8 cellular contexts compared by ENCODE assay signal in genomic region chrX:107716816-107717700, GRCh38. TPM values are rescaled to one million over a fixed set of nuclear protein-coding genes. Genes with fewer than 3 reads are reported as not detected.
DNase-seq lines count a peak whose midpoint lies in the region; ATAC-seq, FAIRE-seq and TF ChIP-seq lines count a peak whose summit lies in the region.

No MANE protein-coding gene starts in this region.

- peak overlapping the region; percentile 70 for H3K4me3 ChIP-seq in GM12864 (ENCODE audit: low read depth, low read length)
- H3K4me3 ChIP-seq in cardiac fibroblast (replicated peaks in 1 of 2; ENCODE audit: low read depth in 2 of 2, low read length in 2 of 2), result peak overlapping the region; percentile 67 to 77

- CTCF ChIA-PET in activated B cell treated with CpG ODN at 0.5 μM for 24 hours (lab: Charles Lee), result interaction anchor here (0.7 to 7.3 kb wide), 8 partner anchors 7 to 89 kb away, joined by 3 to 128 read pairs (median 16); partner anchors contain the start of genes NCBP2L, PRPS1 and TSC22D3

- no peaks in the 10 kb centered on the region for H3K27me3 Mint-ChIP-seq in activated B cell treated with CpG ODN at 0.5 μM for 24 hours

- DNase-seq in GM12864 (ENCODE audit: low read depth) (peak; percentile 76), H54 (ENCODE audit: insufficient read length, low spot score) (peak; percentile 42), M059J (ENCODE audit: low read depth) (peak; percentile 88), activated B cell treated with CpG ODN at 0.5 μM for 24 hours (peak; percentile 73), cardiac fibroblast (ENCODE audit: low read depth in 2 of 2) (peak; percentile 93 to 94), islet precursor cell (peak; percentile 92), NCI-H1048 (lab: John Stamatoyannopoulos, UW) (no peak)
- DNase-seq in stimulated activated CD4-positive, alpha-beta T cell treated with anti-CD3 and anti-CD28 coated beads, Interleukin-12 subunit alpha, Interleukin-12 subunit beta, amount 100 ng/mL, for 48 hours (ENCODE audit: low read depth in 2 of 3, low spot score in 1 of 3), result peak; percentile 63 to 73 (median 73)

- POLR2A ChIA-PET in activated B cell treated with CpG ODN at 0.5 μM for 24 hours (lab: Charles Lee), result interaction anchor here (0.6 to 12.9 kb wide), 18 partner anchors 9 to 354 kb away, joined by 3 to 440 read pairs (median 6); partner anchors contain the start of genes NCBP2L, PRPS1 and TSC22D3

- peaks cover 81% of the 10 kb centered on the region for H3K4me1 Mint-ChIP-seq in activated B cell treated with CpG ODN at 0.5 μM for 24 hours

- peak overlapping the region; percentile 99 for H3K27ac Mint-ChIP-seq in activated B cell treated with CpG ODN at 0.5 μM for 24 hours

- ATAC-seq in activated B cell treated with CpG ODN at 0.5 μM for 24 hours (ENCODE audit: low read depth), result peak; percentile 56

- intact Hi-C loops in activated B cell treated with CpG ODN at 0.5 μM for 24 hours (cut with micrococcal nuclease), result loop anchor here (1.0 kb wide), 1 partner anchor 44 kb away; no protein-coding TSS in a partner anchor

- H3K4me3 Mint-ChIP-seq in activated B cell treated with CpG ODN at 0.5 μM for 24 hours, result peak overlapping the region; percentile 94

- peaks cover 29% of the 10 kb centered on the region for H3K36me3 Mint-ChIP-seq in activated B cell treated with CpG ODN at 0.5 μM for 24 hours (ENCODE audit: low read depth)

- no peak for TF ChIP-seq CTCF in GM12864 (IDR thresholded peaks at IDR 0.05; ENCODE audit: low read depth, low read length, missing control alignments)
- no peak for TF ChIP-seq CTCF in activated B cell treated with CpG ODN at 0.5 μM for 24 hours (IDR thresholded peaks at IDR 0.05)
- no peak for TF ChIP-seq CTCF in cardiac fibroblast (IDR thresholded peaks at IDR 0.05; ENCODE audit: low read depth, low read length)

- FAIRE-seq in H54 (lab: Jason Lieb, UNC), result no peak

- H3K9me3 Mint-ChIP-seq in activated B cell treated with CpG ODN at 0.5 μM for 24 hours, result no peaks in the 10 kb centered on the region

- TF ChIP-seq POLR2A in H54 (IDR thresholded peaks at IDR 0.05; ENCODE audit: low read depth, low read length), result peak; percentile 89

RNA-seq across cellular contexts. Expression of gene TSC22D3, which starts 58.5 kb away (rescaled TPM):
- total RNA-seq in M059J (2014; rRNA removed; shearing (Covaris generic)), result 36.8 and 44.6 TPM in 2 replicates
- total RNA-seq in activated B cell treated with CpG ODN at 0.5 μM for 24 hours, result 80.6 and 80.8 TPM in 2 replicates
